Comparison of ENCODE assay signal across 1 cellular context in genomic region chr1:109099871-109100757, GRCh38.
TF ChIP-seq lines count a peak whose summit lies in the region.

No MANE protein-coding gene starts in this region.

TF ChIP-seq in WTC11, 78 proteins besides CTCF, POLR2A, EP300 and RAD21 (continued from another document and continues in another):
- TF ChIP-seq E2F5 (CRISPR knock-in tag; IDR thresholded peaks at IDR 0.05) (peak; percentile 78), ZNF671 (CRISPR knock-in tag; IDR thresholded peaks at IDR 0.05) (peak; percentile 90), ETV6 (CRISPR knock-in tag; IDR thresholded peaks at IDR 0.05) (peak; percentile 95), NFE2L1 (CRISPR knock-in tag; IDR thresholded peaks at IDR 0.05) (peak; percentile 87; the same call in 1 of the 2 replicates), CDX4 (CRISPR knock-in tag; IDR thresholded peaks at IDR 0.05; ENCODE audit: borderline replicate concordance) (no peak), ELF4 (CRISPR knock-in tag; IDR thresholded peaks at IDR 0.05; ENCODE audit: low read depth) (0 out of 2 replicates have a peak, but pooled peaks have one; percentile 28), ATF6 (CRISPR knock-in tag; IDR thresholded peaks at IDR 0.05) (no peak), RELA (CRISPR knock-in tag; IDR thresholded peaks at IDR 0.05; ENCODE audit: borderline replicate concordance) (peak; percentile 91), RORB (CRISPR knock-in tag; IDR thresholded peaks at IDR 0.05) (no peak), PRRX2 (CRISPR knock-in tag; IDR thresholded peaks at IDR 0.05) (peak; percentile 83; the same call in 1 of the 2 replicates), ZNF512 (CRISPR knock-in tag; IDR thresholded peaks at IDR 0.05; ENCODE audit: borderline replicate concordance) (no peak), TEAD4 (CRISPR knock-in tag; IDR thresholded peaks at IDR 0.05) (0 out of 2 replicates have a peak, but pooled peaks have one; percentile 41), ZNF317 (CRISPR knock-in tag; IDR thresholded peaks at IDR 0.05; ENCODE audit: borderline replicate concordance, low read depth) (no peak), MAX (CRISPR knock-in tag; IDR thresholded peaks at IDR 0.05) (peak; percentile 94), SMAD3 (CRISPR knock-in tag; IDR thresholded peaks at IDR 0.05; ENCODE audit: borderline replicate concordance) (peak; percentile 84; the same call in 1 of the 2 replicates), ZNF121 (CRISPR knock-in tag; IDR thresholded peaks at IDR 0.05) (no peak), USF2 (CRISPR knock-in tag; IDR thresholded peaks at IDR 0.05) (no peak), GTF2I (CRISPR knock-in tag; conservative IDR thresholded peaks at IDR 0.05) (no peak), ZNF425 (CRISPR knock-in tag; conservative IDR thresholded peaks at IDR 0.05) (no peak), FOXK1 (CRISPR knock-in tag; IDR thresholded peaks at IDR 0.05) (peak; percentile 89), SP1 (CRISPR knock-in tag; conservative IDR thresholded peaks at IDR 0.05) (peak; percentile 84), TCF7 (CRISPR knock-in tag; IDR thresholded peaks at IDR 0.05; ENCODE audit: low read depth) (no peak), ZNF281 (CRISPR knock-in tag; IDR thresholded peaks at IDR 0.05) (peak; percentile 92), FOXP4 (CRISPR knock-in tag; IDR thresholded peaks at IDR 0.05) (peak; percentile 94), NFATC4 (CRISPR knock-in tag; IDR thresholded peaks at IDR 0.05) (peak; percentile 89), ZNF396 (CRISPR knock-in tag; IDR thresholded peaks at IDR 0.05; ENCODE audit: borderline replicate concordance) (no peak), ZNF532 (CRISPR knock-in tag; IDR thresholded peaks at IDR 0.05; ENCODE audit: borderline replicate concordance) (0 out of 2 replicates have a peak, but pooled peaks have one; percentile 45), IRF1 (CRISPR knock-in tag; IDR thresholded peaks at IDR 0.05) (0 out of 2 replicates have a peak, but pooled peaks have one; percentile 59), JUN (CRISPR knock-in tag; IDR thresholded peaks at IDR 0.05) (peak; percentile 87; the same call in 1 of the 2 replicates), GABPB1 (CRISPR knock-in tag; IDR thresholded peaks at IDR 0.05) (peak; percentile 84), NFYB (CRISPR knock-in tag; conservative IDR thresholded peaks at IDR 0.05; ENCODE audit: low read depth) (no peak), STAT6 (CRISPR knock-in tag; conservative IDR thresholded peaks at IDR 0.05; ENCODE audit: low read depth) (no peak)
